Comparison of ENCODE assay signal across 1 cellular context in the genomic region with DNA sequence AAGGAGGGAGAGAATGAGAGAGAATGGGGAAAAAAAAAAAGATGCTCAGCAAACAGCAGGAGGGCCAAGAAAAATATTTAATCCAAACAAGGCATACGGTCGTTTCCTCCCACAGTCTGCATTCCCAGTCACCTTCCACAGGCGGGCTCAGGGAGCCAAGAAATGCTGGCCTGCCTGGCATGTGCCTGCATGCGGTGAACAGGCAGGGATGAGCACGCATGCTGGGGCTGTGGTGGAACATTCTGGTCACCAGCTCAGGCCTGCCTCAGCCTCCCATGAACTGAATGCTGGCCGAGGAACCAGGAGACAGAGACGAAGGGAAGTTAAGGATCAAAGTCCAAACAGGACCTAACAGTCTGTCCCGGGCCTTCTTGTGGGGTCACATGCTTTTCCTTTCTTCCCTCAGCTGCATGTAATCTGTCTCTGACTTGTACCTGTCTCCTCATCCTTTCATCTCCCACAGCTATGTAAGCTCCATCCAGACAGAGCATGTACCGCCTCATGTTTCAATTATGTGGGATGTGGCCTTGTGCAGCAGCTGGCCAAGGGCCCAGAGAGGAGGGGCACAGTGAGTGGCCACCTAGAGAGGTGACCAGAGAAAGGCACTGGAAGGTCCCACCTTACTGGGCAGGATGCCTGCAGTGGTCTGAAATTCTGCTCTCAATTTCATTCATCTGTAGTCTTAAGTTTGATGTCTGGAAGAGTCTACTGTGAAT.
TF ChIP-seq lines count a peak whose summit lies in the region.

No MANE protein-coding gene starts in this region.

TF ChIP-seq in GM23338, 12 proteins besides CTCF, POLR2A, EP300 and RAD21 (continued from another document):
- TF ChIP-seq, protein P1, sequence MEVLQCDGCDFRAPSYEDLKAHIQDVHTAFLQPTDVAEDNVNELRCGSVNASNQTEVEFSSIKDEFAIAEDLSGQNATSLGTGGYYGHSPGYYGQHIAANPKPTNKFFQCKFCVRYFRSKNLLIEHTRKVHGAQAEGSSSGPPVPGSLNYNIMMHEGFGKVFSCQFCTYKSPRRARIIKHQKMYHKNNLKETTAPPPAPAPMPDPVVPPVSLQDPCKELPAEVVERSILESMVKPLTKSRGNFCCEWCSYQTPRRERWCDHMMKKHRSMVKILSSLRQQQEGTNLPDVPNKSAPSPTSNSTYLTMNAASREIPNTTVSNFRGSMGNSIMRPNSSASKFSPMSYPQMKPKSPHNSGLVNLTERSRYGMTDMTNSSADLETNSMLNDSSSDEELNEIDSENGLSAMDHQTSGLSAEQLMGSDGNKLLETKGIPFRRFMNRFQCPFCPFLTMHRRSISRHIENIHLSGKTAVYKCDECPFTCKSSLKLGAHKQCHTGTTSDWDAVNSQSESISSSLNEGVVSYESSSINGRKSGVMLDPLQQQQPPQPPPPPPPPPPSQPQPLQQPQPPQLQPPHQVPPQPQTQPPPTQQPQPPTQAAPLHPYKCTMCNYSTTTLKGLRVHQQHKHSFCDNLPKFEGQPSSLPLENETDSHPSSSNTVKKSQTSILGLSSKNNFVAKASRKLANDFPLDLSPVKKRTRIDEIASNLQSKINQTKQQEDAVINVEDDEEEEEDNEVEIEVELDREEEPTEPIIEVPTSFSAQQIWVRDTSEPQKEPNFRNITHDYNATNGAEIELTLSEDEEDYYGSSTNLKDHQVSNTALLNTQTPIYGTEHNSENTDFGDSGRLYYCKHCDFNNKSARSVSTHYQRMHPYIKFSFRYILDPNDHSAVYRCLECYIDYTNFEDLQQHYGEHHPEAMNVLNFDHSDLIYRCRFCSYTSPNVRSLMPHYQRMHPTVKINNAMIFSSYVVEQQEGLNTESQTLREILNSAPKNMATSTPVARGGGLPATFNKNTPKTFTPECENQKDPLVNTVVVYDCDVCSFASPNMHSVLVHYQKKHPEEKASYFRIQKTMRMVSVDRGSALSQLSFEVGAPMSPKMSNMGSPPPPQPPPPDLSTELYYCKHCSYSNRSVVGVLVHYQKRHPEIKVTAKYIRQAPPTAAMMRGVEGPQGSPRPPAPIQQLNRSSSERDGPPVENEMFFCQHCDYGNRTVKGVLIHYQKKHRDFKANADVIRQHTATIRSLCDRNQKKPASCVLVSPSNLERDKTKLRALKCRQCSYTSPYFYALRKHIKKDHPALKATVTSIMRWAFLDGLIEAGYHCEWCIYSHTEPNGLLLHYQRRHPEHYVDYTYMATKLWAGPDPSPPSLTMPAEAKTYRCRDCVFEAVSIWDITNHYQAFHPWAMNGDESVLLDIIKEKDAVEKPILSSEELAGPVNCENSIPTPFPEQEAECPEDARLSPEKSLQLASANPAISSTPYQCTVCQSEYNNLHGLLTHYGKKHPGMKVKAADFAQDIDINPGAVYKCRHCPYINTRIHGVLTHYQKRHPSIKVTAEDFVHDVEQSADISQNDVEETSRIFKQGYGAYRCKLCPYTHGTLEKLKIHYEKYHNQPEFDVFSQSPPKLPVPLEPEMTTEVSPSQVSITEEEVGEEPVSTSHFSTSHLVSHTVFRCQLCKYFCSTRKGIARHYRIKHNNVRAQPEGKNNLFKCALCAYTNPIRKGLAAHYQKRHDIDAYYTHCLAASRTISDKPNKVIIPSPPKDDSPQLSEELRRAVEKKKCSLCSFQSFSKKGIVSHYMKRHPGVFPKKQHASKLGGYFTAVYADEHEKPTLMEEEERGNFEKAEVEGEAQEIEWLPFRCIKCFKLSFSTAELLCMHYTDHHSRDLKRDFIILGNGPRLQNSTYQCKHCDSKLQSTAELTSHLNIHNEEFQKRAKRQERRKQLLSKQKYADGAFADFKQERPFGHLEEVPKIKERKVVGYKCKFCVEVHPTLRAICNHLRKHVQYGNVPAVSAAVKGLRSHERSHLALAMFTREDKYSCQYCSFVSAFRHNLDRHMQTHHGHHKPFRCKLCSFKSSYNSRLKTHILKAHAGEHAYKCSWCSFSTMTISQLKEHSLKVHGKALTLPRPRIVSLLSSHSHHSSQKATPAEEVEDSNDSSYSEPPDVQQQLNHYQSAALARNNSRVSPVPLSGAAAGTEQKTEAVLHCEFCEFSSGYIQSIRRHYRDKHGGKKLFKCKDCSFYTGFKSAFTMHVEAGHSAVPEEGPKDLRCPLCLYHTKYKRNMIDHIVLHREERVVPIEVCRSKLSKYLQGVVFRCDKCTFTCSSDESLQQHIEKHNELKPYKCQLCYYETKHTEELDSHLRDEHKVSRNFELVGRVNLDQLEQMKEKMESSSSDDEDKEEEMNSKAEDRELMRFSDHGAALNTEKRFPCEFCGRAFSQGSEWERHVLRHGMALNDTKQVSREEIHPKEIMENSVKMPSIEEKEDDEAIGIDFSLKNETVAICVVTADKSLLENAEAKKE (CRISPR knock-in tag; IDR thresholded peaks at IDR 0.05): no peak
